1 cellular context compared by ENCODE assay signal in genomic region chr9:128992995-128993394, GRCh38.
TF ChIP-seq lines count a peak whose summit lies in the region.

No MANE protein-coding gene starts in this region.

TF ChIP-seq in HCT116, 20 proteins besides CTCF, POLR2A, EP300 and RAD21 (continued from another document):
- TF ChIP-seq MAX (IDR thresholded peaks at IDR 0.05): no peak
- TF ChIP-seq TCF7L2 (IDR thresholded peaks at IDR 0.05; ENCODE audit: borderline replicate concordance, extremely low read depth, insufficient read depth, insufficient read length): no peak
